Comparison of ENCODE assay signal across 26 cellular contexts in genomic region chr2:112819081-112819480, GRCh38. TPM values are rescaled to one million over a fixed set of nuclear protein-coding genes. Genes with fewer than 3 reads are reported as not detected.
"Had no signal": no experiment of that assay in that cellular context is flagged by ENCODE, and none has a peak within 500 bp of the region (broad histone marks: within the 10 kb centered on the region; RNA-seq: fewer than 3 reads in every experiment).

No MANE protein-coding gene starts in this region.

- H3K27me3 ChIP-seq: esophagus muscularis mucosa, foreskin keratinocyte, heart left ventricle, left lung, pancreas, sigmoid colon, vagina had no signal

- DNase-seq: activated B cell treated with CpG ODN at 0.5 μM for 24 hours; activated CD4-positive, alpha-beta T cell treated with anti-CD3 and anti-CD28 coated beads for 36 hours; activated naive CD4-positive, alpha-beta T cell treated with Interleukin-2 at 50 U/mL for 16 hours; activated T-cell treated with anti-CD3 and anti-CD28 coated beads for 4 hours; activated T-cell treated with anti-CD3 and anti-CD28 coated beads, Interleukin-2, amount 50 U/mL, for 72 hours; anterior cingulate cortex; foreskin keratinocyte; heart left ventricle; left lung; mammary epithelial cell; naive B cell; nephron progenitor cell; pancreas; retina; sigmoid colon; small intestine; stimulated activated CD4-positive, alpha-beta T cell treated with anti-CD3 and anti-CD28 coated beads, Interleukin-4, amount 100 ng/mL, for 24 hours; T-cell; trophoblast cell had no signal

- H3K4me3 ChIP-seq: esophagus muscularis mucosa, heart left ventricle, left lung, pancreas, prostate gland, sigmoid colon, thoracic aorta, vagina had no signal

- H3K27ac ChIP-seq: esophagus muscularis mucosa, foreskin keratinocyte, heart left ventricle, left lung, prostate gland, sigmoid colon, thoracic aorta, vagina had no signal

- H3K36me3 ChIP-seq: esophagus muscularis mucosa, heart left ventricle, left lung, pancreas, prostate gland, sigmoid colon, thoracic aorta, vagina had no signal

- H3K9me3 ChIP-seq: esophagus muscularis mucosa, left lung, pancreas, prostate gland, sigmoid colon, thoracic aorta, vagina had no signal

- H3K4me1 ChIP-seq: left lung, prostate gland, sigmoid colon, vagina had no signal

- ATAC-seq: activated CD4-positive, alpha-beta T cell treated with anti-CD3 and anti-CD28 coated beads for 36 hours; activated T-cell treated with anti-CD3 and anti-CD28 coated beads, Interleukin-2, amount 50 U/mL, for 72 hours; foreskin keratinocyte; heart left ventricle; left lung; stimulated activated effector memory CD8-positive, alpha-beta T cell treated with anti-CD3 and anti-CD28 coated beads, Interleukin-12 subunit alpha, Interleukin-12 subunit beta, amount 100 ng/mL, for 72 hours; T-cell had no signal

RNA-seq across cellular contexts. Expression of gene IL1B, which starts 17.5 kb away (rescaled TPM):
- total RNA-seq: prostate gland; T-helper 2 cell treated with Interferon-gamma antibody and Interleukin-4, amounts not matched to agents 100 ng/mL and 5 ng/mL, for 36 hours had no signal

RNA-seq across cellular contexts. Expression of gene IL1A, which starts 34.8 kb away (rescaled TPM):
- total RNA-seq: sigmoid colon, subcutaneous adipose tissue had no signal
- polyA plus RNA-seq: heart left ventricle had no signal
